ENCODE assay signal across 9 cellular contexts in genomic region chr9:132994410-132995120, GRCh38. TPM values are rescaled to one million over a fixed set of nuclear protein-coding genes. Genes with fewer than 3 reads are reported as not detected.
A peak's percentile ranks its signal among the peaks of the same experiment; 100 is the strongest.
DNase-seq lines count a peak whose midpoint lies in the region; ATAC-seq and TF ChIP-seq lines count a peak whose summit lies in the region.
"Had no signal": no experiment of that assay in that cellular context is flagged by ENCODE, and none has a peak within 500 bp of the region (broad histone marks: within the 10 kb centered on the region; RNA-seq: fewer than 3 reads in every experiment).

No MANE protein-coding gene starts in this region.

- H3K27me3 ChIP-seq in ascending aorta: no peaks in the 10 kb centered on the region

- H3K36me3 Mint-ChIP-seq in T-helper 2 cell treated with Interferon-gamma antibody and Interleukin-4, amounts not matched to agents 5 μg/mL and 100 μg/mL, for 36 hours (ENCODE audit: low read depth): no peaks in the 10 kb centered on the region

- peaks cover 12% of the 10 kb centered on the region for H3K27me3 Mint-ChIP-seq in T-helper 2 cell treated with Interferon-gamma antibody and Interleukin-4, amounts not matched to agents 5 μg/mL and 100 μg/mL, for 36 hours (ENCODE audit: low read depth)

- no peak for TF ChIP-seq POLR2A in NB4 (IDR thresholded peaks at IDR 0.05; ENCODE audit: extremely low read depth, insufficient read length)

- peaks cover 6% of the 10 kb centered on the region for H3K9me3 Mint-ChIP-seq in T-helper 2 cell treated with Interferon-gamma antibody and Interleukin-4, amounts not matched to agents 5 μg/mL and 100 μg/mL, for 36 hours

- H3K4me1 Mint-ChIP-seq in T-helper 2 cell treated with Interferon-gamma antibody and Interleukin-4, amounts not matched to agents 5 μg/mL and 100 μg/mL, for 36 hours (ENCODE audit: low read depth): peaks cover 4% of the 10 kb centered on the region

- H3K4me3 ChIP-seq in NB4 (ENCODE audit: low read depth, low read length): peak overlapping the region; percentile 47
- H3K4me3 ChIP-seq in ascending aorta: no peak overlapping the region

- no peaks in the 10 kb centered on the region for H3K9me3 ChIP-seq in ascending aorta

- TF ChIP-seq CTCF in NB4 (IDR thresholded peaks at IDR 0.05; ENCODE audit: low read depth, low read length) (no peak), ascending aorta (IDR thresholded peaks at IDR 0.05) (no peak)

- no peaks in the 10 kb centered on the region for H3K36me3 ChIP-seq in ascending aorta

- no peak overlapping the region for H3K27ac ChIP-seq in ascending aorta

- no peaks in the 10 kb centered on the region for H3K4me1 ChIP-seq in ascending aorta

- H3K27ac Mint-ChIP-seq in T-helper 2 cell treated with Interferon-gamma antibody and Interleukin-4, amounts not matched to agents 5 μg/mL and 100 μg/mL, for 36 hours: no peak overlapping the region

- intact Hi-C loops in ascending aorta (cut with DNase I): no loop called here

- DNase-seq in NCI-H510A treated with DMSO at 0.1 percent for 48 hours (lab: John Stamatoyannopoulos, UW) (peak; percentile 17), NCI-H510A (lab: John Stamatoyannopoulos, UW) (no peak), NB4 (ENCODE audit: low read depth) (peak; percentile 95), ascending aorta (ENCODE audit: low spot score in 2 of 2) (no peak), NCI-H1105 (lab: John Stamatoyannopoulos, UW) (no peak)
- no peak for DNase-seq in stimulated activated naive CD8-positive, alpha-beta T cell treated with anti-CD3 and anti-CD28 coated beads, Interleukin-15, Interleukin-2, amounts not matched to agents 100 U/mL and 50 U/mL, for 24 hours
- DNase-seq in T-helper 2 cell treated with Interferon-gamma antibody and Interleukin-4, amounts not matched to agents 5 μg/mL and 100 μg/mL, for 36 hours (ENCODE audit: low spot score): no peak

- no peak overlapping the region for H3K4me3 Mint-ChIP-seq in T-helper 2 cell treated with Interferon-gamma antibody and Interleukin-4, amounts not matched to agents 5 μg/mL and 100 μg/mL, for 36 hours

- peak; percentile 89 for ATAC-seq in esophagus mucosa
- ATAC-seq in stimulated activated naive CD8-positive, alpha-beta T cell treated with anti-CD3 and anti-CD28 coated beads, Interleukin-15, Interleukin-2, amounts not matched to agents 100 U/mL and 50 U/mL, for 24 hours: peak; percentile 44

RNA-seq across cellular contexts. Expression of gene GFI1B, which starts 16.1 kb away (rescaled TPM):
- total RNA-seq in esophagus mucosa (not detected), ascending aorta (not detected)
- total RNA-seq: activated CD8-positive, alpha-beta memory T cell treated with anti-CD3 and anti-CD28 coated beads for 36 hours had no signal

RNA-seq across cellular contexts. Expression of gene GTF3C5, which starts 36.2 kb away (rescaled TPM):
- total RNA-seq in esophagus mucosa: 33.6 TPM
- 25.9 TPM for total RNA-seq in ascending aorta

RNA-seq across cellular contexts. Expression of gene TSC1, which starts 50.1 kb away (rescaled TPM):
- total RNA-seq in esophagus mucosa (22.6 TPM), ascending aorta (39.8 TPM)

Comparison
In these comparisons a context has a peak if more than half of its experiments do, and no peak if none do; other contexts are left out.
1. DNase-seq: peak in NCI-H510A treated with DMSO at 0.1 percent for 48 hours (single experiment) and NB4 (single experiment); none in NCI-H510A (single experiment), stimulated activated naive CD8-positive, alpha-beta T cell treated with anti-CD3 and anti-CD28 coated beads, Interleukin-15, Interleukin-2, amounts not matched to agents 100 U/mL and 50 U/mL, for 24 hours (single experiment), ascending aorta (0 of 2), NCI-H1105 (single experiment) and T-helper 2 cell treated with Interferon-gamma antibody and Interleukin-4, amounts not matched to agents 5 μg/mL and 100 μg/mL, for 36 hours (single experiment).